Comparison of ENCODE assay signal across 2 cellular contexts in the genomic region with DNA sequence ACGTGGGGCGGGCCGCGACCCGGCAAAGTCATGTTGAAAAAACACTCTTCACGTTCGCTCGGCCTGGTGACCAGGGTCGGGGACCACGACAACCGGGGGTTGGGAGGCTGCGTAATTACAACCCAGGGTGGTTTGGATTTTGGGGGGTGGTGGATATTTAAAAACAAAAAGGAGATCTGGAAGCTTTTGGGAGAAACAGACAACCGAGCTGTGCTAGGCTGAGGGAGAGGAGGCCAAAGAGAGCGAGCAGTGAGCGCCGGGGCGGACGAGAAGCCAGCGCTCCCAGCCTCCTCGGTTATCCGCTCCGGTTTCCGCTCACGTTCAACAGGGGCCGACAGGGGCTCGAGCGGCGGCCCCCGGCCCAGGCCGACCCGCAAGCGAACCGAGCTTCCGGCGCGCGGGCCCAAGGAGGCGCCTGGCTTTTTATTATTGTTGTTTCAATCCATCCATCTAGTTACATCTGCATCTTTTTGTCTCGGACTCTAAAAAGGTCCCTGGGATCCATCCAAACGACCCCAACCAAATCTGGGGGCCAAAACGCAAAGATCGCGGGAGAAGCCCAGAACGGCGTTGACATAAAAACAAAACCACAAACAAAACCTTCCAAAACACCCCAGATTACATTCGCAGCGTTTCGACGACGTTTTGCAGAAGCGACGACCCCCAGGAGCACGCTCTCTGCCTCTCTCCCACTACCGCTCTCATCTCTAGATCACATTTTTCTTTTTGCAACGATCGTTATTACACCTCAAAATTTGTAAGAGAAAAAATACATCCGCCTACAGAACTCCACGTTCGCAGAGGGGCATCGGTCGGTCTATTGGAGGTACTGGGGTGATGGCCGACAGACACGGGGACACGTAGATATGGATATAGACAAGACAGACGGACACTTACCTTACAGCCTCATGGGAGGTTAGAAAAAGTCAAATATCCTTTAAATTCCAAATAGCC.
A peak's percentile ranks its signal among the peaks of the same experiment; 100 is the strongest.
TF ChIP-seq lines count a peak whose summit lies in the region.

No MANE protein-coding gene starts in this region.

TF ChIP-seq in H1, 55 proteins besides CTCF, POLR2A, EP300 and RAD21:
- TF ChIP-seq, protein P1, sequence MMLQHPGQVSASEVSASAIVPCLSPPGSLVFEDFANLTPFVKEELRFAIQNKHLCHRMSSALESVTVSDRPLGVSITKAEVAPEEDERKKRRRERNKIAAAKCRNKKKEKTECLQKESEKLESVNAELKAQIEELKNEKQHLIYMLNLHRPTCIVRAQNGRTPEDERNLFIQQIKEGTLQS (IDR thresholded peaks at IDR 0.05; ENCODE audit: insufficient read depth, low read depth, low read length): no peak
- TF ChIP-seq BRCA1 (IDR thresholded peaks at IDR 0.05; ENCODE audit: low read depth, low read length) (no peak), RXRA (IDR thresholded peaks at IDR 0.05; ENCODE audit: insufficient read depth, low read depth, low read length) (no peak), RBBP5 (IDR thresholded peaks at IDR 0.05; ENCODE audit: borderline replicate concordance, low read depth, low read length) (peak; percentile 11; the same call in 1 of the 2 replicates), NRF1 (IDR thresholded peaks at IDR 0.05; ENCODE audit: low read depth, low read length) (no peak), RFX5 (IDR thresholded peaks at IDR 0.05; ENCODE audit: borderline replicate concordance, low read depth, low read length) (no peak), CHD1 (IDR thresholded peaks at IDR 0.05; ENCODE audit: low read depth, low read length) (no peak), CHD2 (IDR thresholded peaks at IDR 0.05; ENCODE audit: low read length) (no peak), TCF12 (IDR thresholded peaks at IDR 0.05; ENCODE audit: low read depth, low read length) (no peak), NANOG (IDR thresholded peaks at IDR 0.05; ENCODE audit: insufficient read depth, low read depth, low read length, poor library complexity, severe bottlenecking) (no peak), SIRT6 (IDR thresholded peaks at IDR 0.05; ENCODE audit: low read length) (no peak), JUN (IDR thresholded peaks at IDR 0.05; ENCODE audit: low read depth, low read length) (no peak), ZNF274 (IDR thresholded peaks at IDR 0.05; ENCODE audit: borderline replicate concordance, extremely low read depth, low read length) (no peak), KDM4A (IDR thresholded peaks at IDR 0.05; ENCODE audit: low read depth, low read length, severe bottlenecking) (peak; percentile 75), CBX8 (IDR thresholded peaks at IDR 0.05; ENCODE audit: borderline replicate concordance, low read depth, low read length) (peak; percentile 53; the same call in 1 of the 2 replicates), SUZ12 (IDR thresholded peaks at IDR 0.05; ENCODE audit: low read length) (peak; percentile 81), GABPA (IDR thresholded peaks at IDR 0.05; ENCODE audit: borderline replicate concordance, insufficient read depth, low read length) (no peak), POU5F1 (IDR thresholded peaks at IDR 0.05; ENCODE audit: low read depth, low read length) (no peak), PHF8 (conservative IDR thresholded peaks at IDR 0.05; ENCODE audit: low read depth, low read length) (0 out of 2 replicates have a peak, but pooled peaks have one; percentile 22), SP4 (IDR thresholded peaks at IDR 0.05; ENCODE audit: low read length) (no peak), FOSL1 (IDR thresholded peaks at IDR 0.05; ENCODE audit: insufficient read depth, low read depth, low read length) (no peak), TAF1 (IDR thresholded peaks at IDR 0.05; ENCODE audit: low read depth, low read length) (no peak), EZH2 (IDR thresholded peaks at IDR 0.05; ENCODE audit: low read depth, low read length, severe bottlenecking) (peak; percentile 72), CEBPB (IDR thresholded peaks at IDR 0.05; ENCODE audit: low read depth, low read length) (no peak), SAP30 (IDR thresholded peaks at IDR 0.05; ENCODE audit: insufficient read depth, insufficient replicate concordance, low read length) (no peak), SP1 (IDR thresholded peaks at IDR 0.05; ENCODE audit: low read depth, low read length) (no peak), RNF2 (IDR thresholded peaks at IDR 0.05; ENCODE audit: borderline replicate concordance, low read depth, low read length, missing control alignments, poor library complexity, severe bottlenecking) (peak; percentile 83), KDM5A (IDR thresholded peaks at IDR 0.05; ENCODE audit: low read length) (no peak), SP2 (IDR thresholded peaks at IDR 0.05; ENCODE audit: low read length) (no peak), KDM1A (IDR thresholded peaks at IDR 0.05; ENCODE audit: borderline replicate concordance, low read length) (no peak), TAF7 (optimal IDR thresholded peaks at IDR 0.05; ENCODE audit: borderline replicate concordance, low read depth, low read length) (no peak)
- TF ChIP-seq, protein P2, sequence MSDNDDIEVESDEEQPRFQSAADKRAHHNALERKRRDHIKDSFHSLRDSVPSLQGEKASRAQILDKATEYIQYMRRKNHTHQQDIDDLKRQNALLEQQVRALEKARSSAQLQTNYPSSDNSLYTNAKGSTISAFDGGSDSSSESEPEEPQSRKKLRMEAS (IDR thresholded peaks at IDR 0.05): no peak
- TF ChIP-seq, protein P3, sequence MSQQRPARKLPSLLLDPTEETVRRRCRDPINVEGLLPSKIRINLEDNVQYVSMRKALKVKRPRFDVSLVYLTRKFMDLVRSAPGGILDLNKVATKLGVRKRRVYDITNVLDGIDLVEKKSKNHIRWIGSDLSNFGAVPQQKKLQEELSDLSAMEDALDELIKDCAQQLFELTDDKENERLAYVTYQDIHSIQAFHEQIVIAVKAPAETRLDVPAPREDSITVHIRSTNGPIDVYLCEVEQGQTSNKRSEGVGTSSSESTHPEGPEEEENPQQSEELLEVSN (IDR thresholded peaks at IDR 0.05): 0 out of 2 replicates have a peak, but pooled peaks have one; percentile 2
- TF ChIP-seq, protein P4, sequence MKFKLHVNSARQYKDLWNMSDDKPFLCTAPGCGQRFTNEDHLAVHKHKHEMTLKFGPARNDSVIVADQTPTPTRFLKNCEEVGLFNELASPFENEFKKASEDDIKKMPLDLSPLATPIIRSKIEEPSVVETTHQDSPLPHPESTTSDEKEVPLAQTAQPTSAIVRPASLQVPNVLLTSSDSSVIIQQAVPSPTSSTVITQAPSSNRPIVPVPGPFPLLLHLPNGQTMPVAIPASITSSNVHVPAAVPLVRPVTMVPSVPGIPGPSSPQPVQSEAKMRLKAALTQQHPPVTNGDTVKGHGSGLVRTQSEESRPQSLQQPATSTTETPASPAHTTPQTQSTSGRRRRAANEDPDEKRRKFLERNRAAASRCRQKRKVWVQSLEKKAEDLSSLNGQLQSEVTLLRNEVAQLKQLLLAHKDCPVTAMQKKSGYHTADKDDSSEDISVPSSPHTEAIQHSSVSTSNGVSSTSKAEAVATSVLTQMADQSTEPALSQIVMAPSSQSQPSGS (IDR thresholded peaks at IDR 0.05; ENCODE audit: low read length): no peak

TF ChIP-seq in neural cell, 6 proteins besides CTCF, POLR2A, EP300 and RAD21:
- TF ChIP-seq, protein P5, sequence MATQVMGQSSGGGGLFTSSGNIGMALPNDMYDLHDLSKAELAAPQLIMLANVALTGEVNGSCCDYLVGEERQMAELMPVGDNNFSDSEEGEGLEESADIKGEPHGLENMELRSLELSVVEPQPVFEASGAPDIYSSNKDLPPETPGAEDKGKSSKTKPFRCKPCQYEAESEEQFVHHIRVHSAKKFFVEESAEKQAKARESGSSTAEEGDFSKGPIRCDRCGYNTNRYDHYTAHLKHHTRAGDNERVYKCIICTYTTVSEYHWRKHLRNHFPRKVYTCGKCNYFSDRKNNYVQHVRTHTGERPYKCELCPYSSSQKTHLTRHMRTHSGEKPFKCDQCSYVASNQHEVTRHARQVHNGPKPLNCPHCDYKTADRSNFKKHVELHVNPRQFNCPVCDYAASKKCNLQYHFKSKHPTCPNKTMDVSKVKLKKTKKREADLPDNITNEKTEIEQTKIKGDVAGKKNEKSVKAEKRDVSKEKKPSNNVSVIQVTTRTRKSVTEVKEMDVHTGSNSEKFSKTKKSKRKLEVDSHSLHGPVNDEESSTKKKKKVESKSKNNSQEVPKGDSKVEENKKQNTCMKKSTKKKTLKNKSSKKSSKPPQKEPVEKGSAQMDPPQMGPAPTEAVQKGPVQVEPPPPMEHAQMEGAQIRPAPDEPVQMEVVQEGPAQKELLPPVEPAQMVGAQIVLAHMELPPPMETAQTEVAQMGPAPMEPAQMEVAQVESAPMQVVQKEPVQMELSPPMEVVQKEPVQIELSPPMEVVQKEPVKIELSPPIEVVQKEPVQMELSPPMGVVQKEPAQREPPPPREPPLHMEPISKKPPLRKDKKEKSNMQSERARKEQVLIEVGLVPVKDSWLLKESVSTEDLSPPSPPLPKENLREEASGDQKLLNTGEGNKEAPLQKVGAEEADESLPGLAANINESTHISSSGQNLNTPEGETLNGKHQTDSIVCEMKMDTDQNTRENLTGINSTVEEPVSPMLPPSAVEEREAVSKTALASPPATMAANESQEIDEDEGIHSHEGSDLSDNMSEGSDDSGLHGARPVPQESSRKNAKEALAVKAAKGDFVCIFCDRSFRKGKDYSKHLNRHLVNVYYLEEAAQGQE (IDR thresholded peaks at IDR 0.05; ENCODE audit: borderline replicate concordance): no peak
- TF ChIP-seq POLR2AphosphoS5 (IDR thresholded peaks at IDR 0.05): peak; percentile 2
TF ChIP-seq in neural cell: peak in this region for 1.
